In the genomic region with DNA sequence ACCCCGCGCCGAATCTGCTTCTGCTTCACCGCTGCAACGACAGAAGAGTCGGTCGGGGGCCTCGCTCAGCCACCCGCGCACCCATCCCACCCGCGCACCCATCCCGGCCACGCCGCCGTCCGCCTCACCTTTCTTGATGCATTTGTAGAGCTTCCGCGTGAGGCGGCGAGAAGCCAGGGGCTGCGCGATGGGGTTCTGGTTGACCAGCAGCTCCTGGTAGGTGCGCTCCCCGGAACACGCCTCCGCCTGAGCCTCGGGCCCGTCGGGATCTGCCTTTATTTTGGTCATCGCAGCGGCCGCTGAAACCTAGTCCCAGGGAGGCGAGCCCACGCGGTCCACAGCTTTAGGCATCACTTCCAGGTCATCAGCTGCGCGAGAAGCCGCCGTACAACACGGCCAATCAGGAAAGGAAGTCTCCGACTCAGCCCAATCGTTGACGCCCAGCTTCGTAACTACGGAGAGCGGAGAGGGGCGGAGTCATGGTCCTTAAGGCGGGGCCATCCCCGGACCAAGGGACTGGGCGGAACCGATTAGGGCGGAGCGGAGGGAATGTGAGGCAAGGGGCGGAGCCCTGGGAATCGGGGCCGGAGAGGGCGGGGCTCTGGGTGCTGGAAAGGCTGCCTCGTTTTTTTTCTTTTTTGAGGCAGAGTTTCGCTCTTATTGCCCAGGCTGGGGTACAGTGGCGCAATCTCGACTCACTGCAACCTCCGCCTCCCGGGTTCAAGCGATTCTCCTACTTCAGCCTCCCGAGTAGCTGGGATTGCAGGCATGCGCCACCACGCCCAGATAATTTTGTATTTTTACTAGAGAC, we compare ENCODE assay signal across 8 cellular contexts. TPM values are rescaled to one million over a fixed set of nuclear protein-coding genes. Genes with fewer than 3 reads are reported as not detected.
A peak's percentile ranks its signal among the peaks of the same experiment; 100 is the strongest.
DNase-seq lines count a peak whose midpoint lies in the region; ATAC-seq, FAIRE-seq and TF ChIP-seq lines count a peak whose summit lies in the region.

A gene (minus strand): TSS at position 356 of the 811 bp plus-strand sequence. CDS start 68 bp downstream, at position 288.

- intact Hi-C loops in kidney (cut with DNase I), result no loop called here

- no peaks in the 10 kb centered on the region for H3K9me3 ChIP-seq in kidney (ENCODE audit: control insufficient read depth in 1 of 2, low read length in 2 of 2)

- no peak for TF ChIP-seq CTCF in chondrocyte (IDR thresholded peaks at IDR 0.05)
- TF ChIP-seq CTCF in kidney (IDR thresholded peaks at IDR 0.05; ENCODE audit: borderline replicate concordance, extremely low read depth, insufficient read depth), result no peak

- peak; percentile 97 for ATAC-seq in HG03432 (IDR thresholded peaks at IDR 0.05; ENCODE audit: unreplicated experiment)

- H3K27ac ChIP-seq in kidney (ENCODE audit: low read depth in 2 of 2, low read length in 2 of 2), result peak within 1 kb of the TSS in 1 of 2 donors; percentile 32

- H3K4me3 Mint-ChIP-seq in chondrocyte (ENCODE audit: unreplicated experiment), result peak within 1 kb of the TSS; percentile 95

- H3K27me3 Mint-ChIP-seq in chondrocyte (ENCODE audit: low read depth), result no peaks in the 10 kb centered on the region

- H3K27ac Mint-ChIP-seq in chondrocyte (ENCODE audit: unreplicated experiment), result peak within 1 kb of the TSS; percentile 94

- TF ChIP-seq POLR2A in GM19099 (IDR thresholded peaks at IDR 0.05; ENCODE audit: extremely low read depth, insufficient read length, low read depth), result peak; percentile 73

- peaks cover 5% of the 10 kb centered on the region for H3K36me3 Mint-ChIP-seq in chondrocyte (ENCODE audit: low read depth)

- peaks cover 5 to 8% of the 10 kb centered on the region in 2 donors for H3K4me1 ChIP-seq in kidney (ENCODE audit: control insufficient read depth in 1 of 2, insufficient read depth in 1 of 2, low read depth in 1 of 2, low read length in 2 of 2)

- FAIRE-seq in kidney (lab: Jason Lieb, UNC), result peak; percentile 99

- H3K9me3 Mint-ChIP-seq in chondrocyte (ENCODE audit: low read depth), result no peaks in the 10 kb centered on the region

- H3K4me3 ChIP-seq in kidney (ENCODE audit: low read length in 2 of 2), result peak within 1 kb of the TSS; percentile 83 to 88

- peak within 1 kb of the TSS; percentile 63 to 80 for H3K9ac ChIP-seq in kidney (ENCODE audit: low read length in 2 of 2)

- H3K4me1 Mint-ChIP-seq in chondrocyte (ENCODE audit: low read depth), result peaks cover 29% of the 10 kb centered on the region

- H3K36me3 ChIP-seq in kidney (ENCODE audit: control insufficient read depth in 1 of 2, insufficient read depth in 2 of 2, low read length in 2 of 2), result peaks cover 13 to 21% of the 10 kb centered on the region in 2 donors

- DNase-seq in AG20443 (ENCODE audit: low spot score) (peak; percentile 100), NCI-H510A (lab: John Stamatoyannopoulos, UW) (peak; percentile 83), chondrocyte (ENCODE audit: low spot score) (peak; percentile 99), kidney (peak; percentile 99)
- DNase-seq in activated CD4-positive, alpha-beta T cell treated with anti-CD3 and anti-CD28 coated beads for 1 hour, result peak; percentile 96
- peak; percentile 99 for DNase-seq in stimulated activated CD4-positive, alpha-beta T cell treated with anti-CD3 and anti-CD28 coated beads, Interleukin-15, amount 100 ng/mL, for 24 hours

RNA-seq across cellular contexts. Expression of the gene that starts here (rescaled TPM):
- total RNA-seq in chondrocyte (72.2 to 106 TPM (median 74.1 TPM) in 3 replicates), kidney (98.6 TPM)
- polyA plus RNA-seq in kidney (ENCODE audit: insufficient read depth, low read depth, low replicate concordance), result 129 TPM
